In the genomic region with DNA sequence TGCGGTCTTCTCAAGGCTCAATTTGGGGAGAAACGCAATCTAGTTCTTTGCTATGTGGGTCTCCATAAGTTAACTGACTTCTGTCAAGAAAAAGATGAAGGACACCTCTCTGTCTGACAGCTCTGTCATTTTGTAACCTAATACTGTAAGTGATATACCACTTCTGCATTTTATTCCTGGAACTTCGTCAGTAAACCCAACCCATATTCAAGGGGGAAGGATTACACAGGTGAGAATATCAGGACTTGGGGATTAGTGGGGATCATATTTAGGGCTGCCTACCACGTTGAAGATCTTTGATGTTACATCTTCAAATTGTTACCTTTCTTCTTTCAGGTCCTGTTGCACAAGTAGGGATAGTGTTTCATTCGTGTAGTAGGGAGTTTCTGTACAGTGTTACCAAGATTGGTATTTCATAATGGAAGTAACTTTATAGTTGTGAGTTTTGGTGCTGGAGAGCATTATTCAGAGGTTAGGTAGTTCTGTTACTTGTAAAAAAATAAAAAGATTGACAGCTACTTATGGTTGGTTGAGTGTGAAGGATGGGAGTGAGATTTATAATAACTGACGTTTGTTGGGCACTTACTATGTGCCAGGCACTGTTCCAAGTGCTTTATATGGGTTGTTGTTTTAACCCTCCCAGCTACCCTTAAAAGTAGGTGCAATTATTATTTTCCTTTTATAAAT, we compare ENCODE assay signal across 8 cellular contexts. TPM values are rescaled to one million over a fixed set of nuclear protein-coding genes. Genes with fewer than 3 reads are reported as not detected.
DNase-seq lines count a peak whose midpoint lies in the region; ATAC-seq, FAIRE-seq and TF ChIP-seq lines count a peak whose summit lies in the region.

No MANE protein-coding gene starts in this region.

- peaks cover 23% of the 10 kb centered on the region for H3K4me1 Mint-ChIP-seq in chondrocyte (ENCODE audit: low read depth)
- peaks cover 17% of the 10 kb centered on the region for H3K4me1 Mint-ChIP-seq in osteocyte (ENCODE audit: unreplicated experiment)

- H3K27me3 ChIP-seq in Loucy (ENCODE audit: insufficient read depth, low read length, poor library complexity, severe bottlenecking), result no peaks in the 10 kb centered on the region

- H3K9me3 ChIP-seq in Loucy (ENCODE audit: insufficient read depth, low read depth, low read length), result no peaks in the 10 kb centered on the region

- H3K4me1 ChIP-seq in Loucy (ENCODE audit: insufficient read depth, low read length, poor library complexity, severe bottlenecking), result peaks cover 36% of the 10 kb centered on the region

- H3K36me3 Mint-ChIP-seq in chondrocyte (ENCODE audit: low read depth) (no peaks in the 10 kb centered on the region), osteocyte (ENCODE audit: unreplicated experiment) (peaks cover 4% of the 10 kb centered on the region)

- H3K9ac ChIP-seq in Loucy (ENCODE audit: low read depth, low read length, poor library complexity, severe bottlenecking), result peak overlapping the region; percentile 82

- H3K4me2 ChIP-seq in Loucy (ENCODE audit: low read depth, low read length, poor library complexity, severe bottlenecking), result peak overlapping the region; percentile 88

- H4K20me1 ChIP-seq in Loucy (ENCODE audit: insufficient read depth, low read length, poor library complexity, severe bottlenecking), result peaks cover 28% of the 10 kb centered on the region

- no peaks in the 10 kb centered on the region for H3K9me3 Mint-ChIP-seq in chondrocyte (ENCODE audit: low read depth)
- no peaks in the 10 kb centered on the region for H3K9me3 Mint-ChIP-seq in osteocyte (ENCODE audit: unreplicated experiment)

- no peak for TF ChIP-seq POLR2A in GM12891 (IDR thresholded peaks at IDR 0.05; ENCODE audit: low read depth, low read length)

- no peak overlapping the region for H3K27ac Mint-ChIP-seq in chondrocyte (ENCODE audit: unreplicated experiment)
- H3K27ac Mint-ChIP-seq in osteocyte (ENCODE audit: unreplicated experiment), result no peak overlapping the region

- H3K4me3 ChIP-seq in Loucy (ENCODE audit: low read length, poor library complexity, severe bottlenecking), result peak overlapping the region; percentile 96

- ATAC-seq in GM21723 (IDR thresholded peaks at IDR 0.05; ENCODE audit: unreplicated experiment), result no peak

- H3K27me3 Mint-ChIP-seq in chondrocyte (ENCODE audit: low read depth), result no peaks in the 10 kb centered on the region
- no peaks in the 10 kb centered on the region for H3K27me3 Mint-ChIP-seq in osteocyte (ENCODE audit: unreplicated experiment)

- DNase-seq in GM12891 (ENCODE audit: insufficient read length, low spot score) (no peak), chondrocyte (ENCODE audit: low spot score) (no peak), osteocyte (ENCODE audit: extremely low spot score, unreplicated experiment) (no peak), A172 (ENCODE audit: low spot score) (no peak), DMS 273 (lab: John Stamatoyannopoulos, UW; ENCODE audit: unreplicated experiment) (no peak)
- no peak for DNase-seq in stimulated activated CD4-positive, alpha-beta T cell treated with anti-CD3 and anti-CD28 coated beads, Interleukin-1b, Interleukin-23, amount 100 ng/mL, for 48 hours

- H3K36me3 ChIP-seq in Loucy (ENCODE audit: insufficient read depth, low read length), result no peaks in the 10 kb centered on the region

- no peaks in the 10 kb centered on the region for H3F3A ChIP-seq in Loucy (ENCODE audit: low read depth)

- H3K9me2 ChIP-seq in Loucy (replicated peaks; ENCODE audit: low read depth, low read length), result no peaks in the 10 kb centered on the region

- no peak overlapping the region for H2AFZ ChIP-seq in Loucy (ENCODE audit: low read length)

- H3K79me2 ChIP-seq in Loucy (ENCODE audit: insufficient read depth, low read length), result peaks cover 53% of the 10 kb centered on the region

- peak overlapping the region; percentile 26 for H3K4me3 Mint-ChIP-seq in chondrocyte (ENCODE audit: unreplicated experiment)
- peak overlapping the region; percentile 89 for H3K4me3 Mint-ChIP-seq in osteocyte (ENCODE audit: unreplicated experiment)

- no peak for TF ChIP-seq CTCF in Loucy (conservative IDR thresholded peaks at IDR 0.05; ENCODE audit: low read length)
- no peak for TF ChIP-seq CTCF in chondrocyte (IDR thresholded peaks at IDR 0.05)
- no peak for TF ChIP-seq CTCF in osteocyte (IDR thresholded peaks at IDR 0.05)

- no peak for FAIRE-seq in GM12891 (lab: Jason Lieb, UNC)

TF ChIP-seq in GM12891, 5 proteins besides CTCF, POLR2A, EP300 and RAD21:
- no peak for TF ChIP-seq PAX5 (IDR thresholded peaks at IDR 0.05; ENCODE audit: insufficient read depth, low read length, severe bottlenecking)
- no peak for TF ChIP-seq TAF1 (IDR thresholded peaks at IDR 0.05; ENCODE audit: low read depth, low read length)
- TF ChIP-seq SPI1 (IDR thresholded peaks at IDR 0.05; ENCODE audit: low read depth, low read length), result peak; percentile 90

RNA-seq across cellular contexts. Expression of a gene that starts 1.6 kb away (rescaled TPM):
- 4.9 TPM for polyA plus RNA-seq in GM12891 (2012; ENCODE audit: low read depth, missing spikeins)
- 15.9 to 24.4 TPM (median 17.1 TPM) in 3 replicates for total RNA-seq in chondrocyte
- total RNA-seq in osteocyte, result 22.5 and 32.3 TPM in 2 replicates
- 6.9 and 15.6 TPM in 2 replicates for total RNA-seq in A172 (2014; rRNA removed; shearing (Covaris generic))
